Comparison of ENCODE assay signal across 1 cellular context in genomic region chr11:45503311-45503710, GRCh38.
TF ChIP-seq lines count a peak whose summit lies in the region.

No MANE protein-coding gene starts in this region.

TF ChIP-seq in HEK293, 187 proteins besides CTCF, POLR2A, EP300 and RAD21 (continued from another document):
- TF ChIP-seq, protein P1, sequence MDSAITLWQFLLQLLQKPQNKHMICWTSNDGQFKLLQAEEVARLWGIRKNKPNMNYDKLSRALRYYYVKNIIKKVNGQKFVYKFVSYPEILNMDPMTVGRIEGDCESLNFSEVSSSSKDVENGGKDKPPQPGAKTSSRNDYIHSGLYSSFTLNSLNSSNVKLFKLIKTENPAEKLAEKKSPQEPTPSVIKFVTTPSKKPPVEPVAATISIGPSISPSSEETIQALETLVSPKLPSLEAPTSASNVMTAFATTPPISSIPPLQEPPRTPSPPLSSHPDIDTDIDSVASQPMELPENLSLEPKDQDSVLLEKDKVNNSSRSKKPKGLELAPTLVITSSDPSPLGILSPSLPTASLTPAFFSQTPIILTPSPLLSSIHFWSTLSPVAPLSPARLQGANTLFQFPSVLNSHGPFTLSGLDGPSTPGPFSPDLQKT (IDR thresholded peaks at IDR 0.05; ENCODE audit: borderline replicate concordance, low read depth, low read length) = no peak
